ENCODE assay signal across 8 cellular contexts in genomic region chr14:65156568-65157366, GRCh38. TPM values are rescaled to one million over a fixed set of nuclear protein-coding genes. Genes with fewer than 3 reads are reported as not detected.
A peak's percentile ranks its signal among the peaks of the same experiment; 100 is the strongest.
DNase-seq lines count a peak whose midpoint lies in the region; ATAC-seq and TF ChIP-seq lines count a peak whose summit lies in the region.

No MANE protein-coding gene starts in this region.

- H3K27me3 ChIP-seq in vagina, result no peaks in the 10 kb centered on the region
- H3K27me3 ChIP-seq in CD4-positive, alpha-beta T cell (ENCODE audit: control insufficient read depth, insufficient read depth, low read length), result no peaks in the 10 kb centered on the region

- no peaks in the 10 kb centered on the region for H3K9me3 Mint-ChIP-seq in CD4-positive, alpha-beta T cell

- H3K27ac ChIP-seq in RWPE1 (peak overlapping the region; percentile 30), vagina (peak overlapping the region; percentile 79)
- no peak overlapping the region for H3K27ac ChIP-seq in CD4-positive, alpha-beta T cell (ENCODE audit: low read depth, low read length)

- intact Hi-C loops in vagina (cut with DNase I), result loop anchor here (10.0 kb wide), 2 partner anchors 52 to 798 kb away; partner anchors contain the start of gene MAX
- intact Hi-C loops in CD4-positive, alpha-beta T cell (cut with DNase I, micrococcal nuclease), result no loop called here

- peak; percentile 56 for ATAC-seq in GM18499 (IDR thresholded peaks at IDR 0.05; ENCODE audit: insufficient read depth, unreplicated experiment)
- peak; percentile 77 for ATAC-seq in HG02798 (IDR thresholded peaks at IDR 0.05; ENCODE audit: poor library complexity, unreplicated experiment)
- ATAC-seq in CD4-positive, alpha-beta T cell (ENCODE audit: poor library complexity), result no peak

- peaks cover 29% of the 10 kb centered on the region for H3K4me1 ChIP-seq in vagina

- CTCF ChIA-PET in RWPE1 (lab: Yijun Ruan, JAX), result no interaction called here
- CTCF ChIA-PET in CD4-positive, alpha-beta T cell (lab: Charles Lee), result no interaction called here

- no peaks in the 10 kb centered on the region for H3K36me3 ChIP-seq in vagina

- POLR2A ChIA-PET in RWPE1 (lab: Yijun Ruan, JAX; ENCODE audit: low non-redundant PET), result interaction anchor here (0.6 to 0.7 kb wide), 2 partner anchors 187 to 256 kb away, joined by 5 to 8 read pairs; partner anchors contain the start of gene FUT8
- POLR2A ChIA-PET in CD4-positive, alpha-beta T cell (lab: Charles Lee), result no interaction called here

- no peak for TF ChIP-seq CTCF in RWPE1 (conservative IDR thresholded peaks at IDR 0.05; ENCODE audit: low read depth)
- TF ChIP-seq CTCF in vagina (IDR thresholded peaks at IDR 0.05), result no peak
- no peak for TF ChIP-seq CTCF in CD4-positive, alpha-beta T cell (IDR thresholded peaks at IDR 0.05)

- no peak for TF ChIP-seq POLR2A in vagina (IDR thresholded peaks at IDR 0.05)

- H3K4me3 ChIP-seq in vagina, result peak overlapping the region in 1 of 2 donors; percentile 27

- H3K27ac Mint-ChIP-seq in CD4-positive, alpha-beta T cell, result no peak overlapping the region

- DNase-seq in RWPE1 (ENCODE audit: low spot score) (no peak), islet precursor cell (peak; percentile 71), vagina (ENCODE audit: extremely low spot score in 2 of 2) (no peak), DMS53 (lab: John Stamatoyannopoulos, UW) (no peak), retina (no peak)
- no peak for DNase-seq in CD4-positive, alpha-beta T cell

- H3K9me3 ChIP-seq in vagina, result no peaks in the 10 kb centered on the region
- no peaks in the 10 kb centered on the region for H3K9me3 ChIP-seq in CD4-positive, alpha-beta T cell (ENCODE audit: control insufficient read depth, low read length)

- H3K36me3 Mint-ChIP-seq in CD4-positive, alpha-beta T cell (ENCODE audit: low read depth), result no peaks in the 10 kb centered on the region

- no peak overlapping the region for H3K4me3 Mint-ChIP-seq in CD4-positive, alpha-beta T cell

- H3K4me1 Mint-ChIP-seq in CD4-positive, alpha-beta T cell (ENCODE audit: low read depth), result no peaks in the 10 kb centered on the region

- no peaks in the 10 kb centered on the region for H3K27me3 Mint-ChIP-seq in CD4-positive, alpha-beta T cell

RNA-seq across cellular contexts. Expression of gene MAX, which starts 54.5 kb away (rescaled TPM):
- 71.7 TPM for total RNA-seq in vagina
- 100 to 1,000 TPM; 159 to 171 TPM for total RNA-seq in CD4-positive, alpha-beta T cell
